25 cellular contexts compared by ENCODE assay signal in genomic region chr7:149722356-149722957, GRCh38. TPM values are rescaled to one million over a fixed set of nuclear protein-coding genes. Genes with fewer than 3 reads are reported as not detected.
"Had no signal": no experiment of that assay in that cellular context is flagged by ENCODE, and none has a peak within 500 bp of the region (broad histone marks: within the 10 kb centered on the region; RNA-seq: fewer than 3 reads in every experiment).

No MANE protein-coding gene starts in this region.

- H3K9me3 Mint-ChIP-seq: activated naive CD4-positive, alpha-beta T cell treated with anti-CD3 and anti-CD28 coated beads, Interleukin-2, amount 50 U/mL, for 72 hours; activated T-helper 1 cell treated with anti-CD3 and anti-CD28 coated beads, Interleukin-12 subunit alpha, Interleukin-12 subunit beta, Interleukin-2, Interleukin-4 antibody, amounts not matched to agents 30 ng/mL and 10 ng/mL and 1 ng/mL, durations not matched to agents 14 hours and 24 hours and 36 hours; immature natural killer cell; mesothelial cell of epicardium; naive thymus-derived CD8-positive, alpha-beta T cell; stimulated activated naive CD8-positive, alpha-beta T cell treated with anti-CD3 and anti-CD28 coated beads, Interleukin-15, Interleukin-2, amounts not matched to agents 100 ng/mL and 50 ng/mL, for 24 hours had no signal

- DNase-seq: activated CD4-positive, alpha-beta T cell treated with anti-CD3 and anti-CD28 coated beads for 1 hour; activated CD4-positive, alpha-beta T cell treated with anti-CD3 and anti-CD28 coated beads, Interleukin-2, amount 50 U/mL, for 1 hour; activated CD8-positive, alpha-beta T cell treated with anti-CD3 and anti-CD28 coated beads, Interleukin-2, amount 10 ng/mL, durations not matched to agents 7 days and 5 days; brain microvascular endothelial cell; caudate nucleus; effector memory CD4-positive, alpha-beta T cell; glutamatergic neuron; immature natural killer cell; kidney glomerular epithelial cell; naive thymus-derived CD8-positive, alpha-beta T cell; stimulated activated CD4-positive, alpha-beta T cell treated with anti-CD3 and anti-CD28 coated beads, Interleukin-12 subunit alpha, Interleukin-12 subunit beta, amount 100 ng/mL, for 4 hours; stimulated activated CD4-positive, alpha-beta T cell treated with anti-CD3 and anti-CD28 coated beads, Interleukin-4, amount 100 ng/mL, for 4 hours; tibial artery had no signal

- H3K27me3 Mint-ChIP-seq: naive thymus-derived CD8-positive, alpha-beta T cell; stimulated activated naive CD8-positive, alpha-beta T cell treated with anti-CD3 and anti-CD28 coated beads, Interleukin-15, Interleukin-2, amounts not matched to agents 100 ng/mL and 50 ng/mL, for 24 hours had no signal

- H3K27ac Mint-ChIP-seq: activated CD8-positive, alpha-beta T cell treated with anti-CD3 and anti-CD28 coated beads, Interleukin-2, amount 10 ng/mL, durations not matched to agents 7 days and 5 days; activated naive CD4-positive, alpha-beta T cell treated with anti-CD3 and anti-CD28 coated beads, Interleukin-2, amount 50 U/mL, for 72 hours; activated T-helper 1 cell treated with anti-CD3 and anti-CD28 coated beads, Interleukin-12 subunit alpha, Interleukin-12 subunit beta, Interleukin-2, Interleukin-4 antibody, amounts not matched to agents 30 ng/mL and 10 ng/mL and 1 ng/mL, durations not matched to agents 14 hours and 24 hours and 36 hours; mesothelial cell of epicardium; naive thymus-derived CD8-positive, alpha-beta T cell; stimulated activated naive CD8-positive, alpha-beta T cell treated with anti-CD3 and anti-CD28 coated beads, Interleukin-15, Interleukin-2, amounts not matched to agents 100 ng/mL and 50 ng/mL, for 24 hours had no signal

- H3K4me3 Mint-ChIP-seq: activated CD8-positive, alpha-beta T cell treated with anti-CD3 and anti-CD28 coated beads, Interleukin-2, amount 10 ng/mL, durations not matched to agents 7 days and 5 days; activated T-helper 1 cell treated with anti-CD3 and anti-CD28 coated beads, Interleukin-12 subunit alpha, Interleukin-12 subunit beta, Interleukin-2, Interleukin-4 antibody, amounts not matched to agents 30 ng/mL and 10 ng/mL and 1 ng/mL, durations not matched to agents 14 hours and 24 hours and 36 hours; mesothelial cell of epicardium; naive thymus-derived CD8-positive, alpha-beta T cell; stimulated activated naive CD8-positive, alpha-beta T cell treated with anti-CD3 and anti-CD28 coated beads, Interleukin-15, Interleukin-2, amounts not matched to agents 100 ng/mL and 50 ng/mL, for 24 hours had no signal

- FAIRE-seq: endothelial cell of umbilical vein, frontal cortex had no signal

- ATAC-seq: activated CD8-positive, alpha-beta T cell treated with anti-CD3 and anti-CD28 coated beads, Interleukin-2, amount 10 ng/mL, durations not matched to agents 7 days and 5 days; activated naive CD4-positive, alpha-beta T cell treated with anti-CD3 and anti-CD28 coated beads, Interleukin-2, amount 50 U/mL, for 72 hours; esophagus mucosa; left lung; naive thymus-derived CD8-positive, alpha-beta T cell had no signal

- H3K36me3 Mint-ChIP-seq: activated naive CD4-positive, alpha-beta T cell treated with anti-CD3 and anti-CD28 coated beads, Interleukin-2, amount 50 U/mL, for 72 hours had no signal

- H3K4me1 Mint-ChIP-seq: mesothelial cell of epicardium had no signal

- H3K9me3 ChIP-seq: ascending aorta, left lung, prostate gland, tibial artery, vagina had no signal

RNA-seq across cellular contexts. Expression of gene ZNF467, which starts 50.9 kb away (rescaled TPM):
- total RNA-seq: T-helper 2 cell treated with Interferon-gamma antibody and Interleukin-4, amounts not matched to agents 100 ng/mL and 5 ng/mL, for 36 hours had no signal
